Comparison of ENCODE assay signal across 8 cellular contexts in the genomic region with DNA sequence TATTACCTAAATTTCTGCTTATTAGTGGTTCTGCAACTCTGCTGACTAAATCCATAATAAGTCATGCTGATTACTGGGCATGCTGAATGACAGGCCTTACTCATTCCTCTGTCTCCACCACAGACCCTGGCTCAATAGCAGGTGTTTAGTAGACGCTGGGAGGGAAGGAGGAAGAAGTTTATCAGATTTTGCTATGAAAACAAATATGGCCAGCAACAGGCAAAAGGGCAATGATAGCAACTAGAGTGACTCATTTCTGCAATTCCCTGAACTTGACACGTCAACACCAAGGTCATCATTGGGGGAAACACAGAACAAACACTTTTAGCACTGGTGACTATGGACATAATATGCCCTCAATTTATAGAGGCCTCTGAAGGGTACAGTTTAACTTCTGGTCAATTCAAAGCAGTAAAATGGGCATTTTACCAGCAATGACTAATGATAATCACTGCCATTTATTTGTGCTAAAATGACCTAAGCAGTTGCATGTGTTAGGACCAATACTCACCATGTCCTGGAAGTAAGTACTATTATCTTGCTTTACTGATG. TPM values are rescaled to one million over a fixed set of nuclear protein-coding genes. Genes with fewer than 3 reads are reported as not detected.
DNase-seq lines count a peak whose midpoint lies in the region; ATAC-seq and FAIRE-seq lines count a peak whose summit lies in the region.

No MANE protein-coding gene starts in this region.

- no peak for FAIRE-seq in frontal cortex (lab: Jason Lieb, UNC)

- no peaks in the 10 kb centered on the region for H3K9me3 Mint-ChIP-seq in activated naive CD4-positive, alpha-beta T cell treated with anti-CD3 and anti-CD28 coated beads for 36 hours
- peaks cover 8% of the 10 kb centered on the region for H3K9me3 Mint-ChIP-seq in activated CD4-positive, alpha-beta memory T cell treated with anti-CD3 and anti-CD28 coated beads, Interleukin-2, amount 10 ng/mL, durations not matched to agents 7 days and 5 days

- peaks cover 20% of the 10 kb centered on the region for H3K4me1 Mint-ChIP-seq in activated naive CD4-positive, alpha-beta T cell treated with anti-CD3 and anti-CD28 coated beads for 36 hours (ENCODE audit: low read depth)
- H3K4me1 Mint-ChIP-seq in activated CD4-positive, alpha-beta memory T cell treated with anti-CD3 and anti-CD28 coated beads, Interleukin-2, amount 10 ng/mL, durations not matched to agents 7 days and 5 days = peaks cover 63% of the 10 kb centered on the region

- peaks cover 3% of the 10 kb centered on the region for H3K27me3 Mint-ChIP-seq in activated naive CD4-positive, alpha-beta T cell treated with anti-CD3 and anti-CD28 coated beads for 36 hours (ENCODE audit: low read depth)
- H3K27me3 Mint-ChIP-seq in activated CD4-positive, alpha-beta memory T cell treated with anti-CD3 and anti-CD28 coated beads, Interleukin-2, amount 10 ng/mL, durations not matched to agents 7 days and 5 days = peaks cover 4% of the 10 kb centered on the region

- DNase-seq in activated naive CD4-positive, alpha-beta T cell treated with anti-CD3 and anti-CD28 coated beads for 36 hours = peak; percentile 42
- DNase-seq in activated naive CD4-positive, alpha-beta T cell treated with anti-CD3 and anti-CD28 coated beads, Interleukin-2, amount 50 U/mL, for 16 hours = no peak
- DNase-seq in activated CD4-positive, alpha-beta memory T cell treated with anti-CD3 and anti-CD28 coated beads, Interleukin-2, amount 10 ng/mL, durations not matched to agents 7 days and 5 days = peak; percentile 50
- DNase-seq in stimulated activated naive CD8-positive, alpha-beta T cell treated with anti-CD3 and anti-CD28 coated beads, Interleukin-15, Interleukin-2, amounts not matched to agents 100 U/mL and 50 U/mL, for 24 hours = no peak
- DNase-seq in NCI-H510A (lab: John Stamatoyannopoulos, UW) = no peak
- no peak for DNase-seq in frontal cortex (ENCODE audit: low spot score in 2 of 2)
- no peak for DNase-seq in HuH-7 (ENCODE audit: low spot score)

- peak; percentile 77 for ATAC-seq in HG03108 (IDR thresholded peaks at IDR 0.05; ENCODE audit: unreplicated experiment)
- peak; percentile 65 for ATAC-seq in stimulated activated naive CD8-positive, alpha-beta T cell treated with anti-CD3 and anti-CD28 coated beads, Interleukin-15, Interleukin-2, amounts not matched to agents 100 U/mL and 50 U/mL, for 24 hours

- no peak overlapping the region for H3K27ac Mint-ChIP-seq in activated naive CD4-positive, alpha-beta T cell treated with anti-CD3 and anti-CD28 coated beads for 36 hours
- peak overlapping the region; percentile 84 for H3K27ac Mint-ChIP-seq in activated CD4-positive, alpha-beta memory T cell treated with anti-CD3 and anti-CD28 coated beads, Interleukin-2, amount 10 ng/mL, durations not matched to agents 7 days and 5 days

- H3K4me3 Mint-ChIP-seq in activated naive CD4-positive, alpha-beta T cell treated with anti-CD3 and anti-CD28 coated beads for 36 hours = no peak overlapping the region
- H3K4me3 Mint-ChIP-seq in activated CD4-positive, alpha-beta memory T cell treated with anti-CD3 and anti-CD28 coated beads, Interleukin-2, amount 10 ng/mL, durations not matched to agents 7 days and 5 days = no peak overlapping the region

- CTCF ChIA-PET in activated naive CD4-positive, alpha-beta T cell treated with anti-CD3 and anti-CD28 coated beads for 36 hours (lab: Charles Lee) = no interaction called here
- CTCF ChIA-PET in activated CD4-positive, alpha-beta memory T cell treated with anti-CD3 and anti-CD28 coated beads, Interleukin-2, amount 10 ng/mL, durations not matched to agents 7 days and 5 days (lab: Charles Lee) = no interaction called here

- intact Hi-C loops in activated naive CD4-positive, alpha-beta T cell treated with anti-CD3 and anti-CD28 coated beads for 36 hours (cut with micrococcal nuclease) = loop anchor here (1.0 to 2.0 kb wide), 2 partner anchors 15 to 31 kb away; no protein-coding TSS in a partner anchor

- H3K36me3 Mint-ChIP-seq in activated naive CD4-positive, alpha-beta T cell treated with anti-CD3 and anti-CD28 coated beads for 36 hours (ENCODE audit: low read depth) = no peaks in the 10 kb centered on the region
- H3K36me3 Mint-ChIP-seq in activated CD4-positive, alpha-beta memory T cell treated with anti-CD3 and anti-CD28 coated beads, Interleukin-2, amount 10 ng/mL, durations not matched to agents 7 days and 5 days (ENCODE audit: low read depth) = peaks cover 40% of the 10 kb centered on the region

- POLR2A ChIA-PET in activated CD4-positive, alpha-beta memory T cell treated with anti-CD3 and anti-CD28 coated beads, Interleukin-2, amount 10 ng/mL, durations not matched to agents 7 days and 5 days (lab: Charles Lee) = interaction anchor here (1.2 kb wide), 1 partner anchor 26 kb away, joined by 3 read pairs; no protein-coding TSS in a partner anchor

RNA-seq across cellular contexts. Expression of gene TMEM163, which starts 35.2 kb away (rescaled TPM):
- not detected for total RNA-seq in activated naive CD4-positive, alpha-beta T cell treated with anti-CD3 and anti-CD28 coated beads for 36 hours
- 1 to 10 TPM; 1.8 to 2.3 TPM for total RNA-seq in activated CD4-positive, alpha-beta memory T cell treated with anti-CD3 and anti-CD28 coated beads, Interleukin-2, amount 10 ng/mL, durations not matched to agents 7 days and 5 days
- total RNA-seq in frontal cortex = 16.3 TPM

Comparison
In these comparisons a context has a peak if more than half of its experiments do, and no peak if none do; other contexts are left out.
1. DNase-seq: peak in activated naive CD4-positive, alpha-beta T cell treated with anti-CD3 and anti-CD28 coated beads for 36 hours (single experiment) and activated CD4-positive, alpha-beta memory T cell treated with anti-CD3 and anti-CD28 coated beads, Interleukin-2, amount 10 ng/mL, durations not matched to agents 7 days and 5 days (single experiment); none in activated naive CD4-positive, alpha-beta T cell treated with anti-CD3 and anti-CD28 coated beads, Interleukin-2, amount 50 U/mL, for 16 hours (single experiment), stimulated activated naive CD8-positive, alpha-beta T cell treated with anti-CD3 and anti-CD28 coated beads, Interleukin-15, Interleukin-2, amounts not matched to agents 100 U/mL and 50 U/mL, for 24 hours (single experiment), NCI-H510A (single experiment), frontal cortex (0 of 2) and HuH-7 (single experiment).